8 cellular contexts compared by ENCODE assay signal in the genomic region with DNA sequence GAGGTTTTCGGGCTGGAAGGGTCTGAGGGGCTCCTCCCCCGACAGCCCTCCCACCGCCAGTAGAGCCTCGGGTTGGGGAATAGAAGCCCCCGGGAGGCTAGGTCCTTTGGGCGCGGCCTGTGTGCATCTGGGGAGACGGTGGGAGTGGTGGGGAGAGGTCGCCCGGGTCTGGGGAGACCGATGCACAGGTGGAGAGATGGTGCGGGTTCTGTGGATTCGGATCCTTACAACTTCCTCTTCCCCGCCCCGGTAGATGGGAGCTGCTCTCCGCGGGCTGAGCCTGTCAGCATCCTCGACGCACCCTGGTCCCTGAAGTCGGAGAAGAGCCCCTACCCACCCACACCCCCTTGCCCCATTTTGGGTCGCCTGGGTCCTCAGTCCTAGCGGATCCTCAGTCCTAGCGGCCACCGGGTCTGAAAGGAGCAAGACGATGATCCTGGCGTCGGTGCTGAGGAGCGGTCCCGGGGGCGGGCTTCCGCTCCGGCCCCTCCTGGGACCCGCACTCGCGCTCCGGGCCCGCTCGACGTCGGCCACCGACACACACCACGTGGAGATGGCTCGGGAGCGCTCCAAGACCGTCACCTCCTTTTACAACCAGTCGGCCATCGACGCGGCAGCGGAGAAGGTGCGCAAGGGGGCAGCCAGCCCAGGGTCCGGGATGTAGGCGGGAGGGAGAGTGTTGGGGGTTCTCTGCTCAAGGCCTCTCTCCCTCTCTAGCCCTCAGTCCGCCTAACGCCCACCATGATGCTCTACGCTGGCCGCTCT. TPM values are rescaled to one million over a fixed set of nuclear protein-coding genes. Genes with fewer than 3 reads are reported as not detected.
A peak's percentile ranks its signal among the peaks of the same experiment; 100 is the strongest.
DNase-seq lines count a peak whose midpoint lies in the region; ATAC-seq and TF ChIP-seq lines count a peak whose summit lies in the region.

No MANE protein-coding gene starts in this region.

- intact Hi-C loops in testis (cut with DNase I; ENCODE audit: low total_unique reads), result no loop called here

- no peaks in the 10 kb centered on the region for H3K27me3 Mint-ChIP-seq in T-helper 1 cell treated with Interleukin-12 subunit alpha and Interleukin-12 subunit beta and Interleukin-4 antibody, amounts not matched to agents 30 μg/mL and 1 μg/mL, for 36 hours (ENCODE audit: low read depth)

- H3K9me3 ChIP-seq in testis, result no peaks in the 10 kb centered on the region

- H3K4me3 Mint-ChIP-seq in T-helper 1 cell treated with Interleukin-12 subunit alpha and Interleukin-12 subunit beta and Interleukin-4 antibody, amounts not matched to agents 30 μg/mL and 1 μg/mL, for 36 hours, result peak overlapping the region; percentile 84

- H3K36me3 Mint-ChIP-seq in T-helper 1 cell treated with Interleukin-12 subunit alpha and Interleukin-12 subunit beta and Interleukin-4 antibody, amounts not matched to agents 30 μg/mL and 1 μg/mL, for 36 hours (ENCODE audit: low read depth), result peaks cover 7% of the 10 kb centered on the region

- H3K36me3 ChIP-seq in kidney epithelial cell (ENCODE audit: control insufficient read depth, insufficient read depth, low read length), result peaks cover 2% of the 10 kb centered on the region
- H3K36me3 ChIP-seq in testis (ENCODE audit: low read depth, missing control alignments), result no peaks in the 10 kb centered on the region

- TF ChIP-seq CTCF in kidney epithelial cell (IDR thresholded peaks at IDR 0.05; ENCODE audit: insufficient read depth, low read length, poor library complexity, severe bottlenecking) (no peak), testis (IDR thresholded peaks at IDR 0.05) (no peak), GM13977 (IDR thresholded peaks at IDR 0.05; ENCODE audit: extremely low read depth, insufficient read depth, missing control alignments) (no peak)

- H3K4me3 ChIP-seq in kidney epithelial cell (ENCODE audit: low read depth, low read length) (peak overlapping the region; percentile 98), testis (peak overlapping the region; percentile 80 to 85)

- peak overlapping the region; percentile 78 for H3K27ac ChIP-seq in angular gyrus (ENCODE audit: low read depth, low read length)
- H3K27ac ChIP-seq in testis, result peak overlapping the region; percentile 88 to 93

- no peak for TF ChIP-seq POLR2A in testis (IDR thresholded peaks at IDR 0.05)

- no peaks in the 10 kb centered on the region for H3K27me3 ChIP-seq in kidney epithelial cell (ENCODE audit: control insufficient read depth, insufficient read depth, low read length)
- no peaks in the 10 kb centered on the region for H3K27me3 ChIP-seq in testis

- 30 to 50% methylated on average over 25 to 50 of the region's 57 CpGs for WGBS in testis, 2 donors

- DNase-seq in T-helper 1 cell (no peak), kidney epithelial cell (ENCODE audit: low read depth) (no peak), testis (no peak), C1 segment of cervical spinal cord (lab: John Stamatoyannopoulos, UW) (no peak), GM13977 (ENCODE audit: low spot score) (no peak)

- ATAC-seq in HG02884 (IDR thresholded peaks at IDR 0.05; ENCODE audit: unreplicated experiment), result no peak

- no peaks in the 10 kb centered on the region for H3K9me3 Mint-ChIP-seq in T-helper 1 cell treated with Interleukin-12 subunit alpha and Interleukin-12 subunit beta and Interleukin-4 antibody, amounts not matched to agents 30 μg/mL and 1 μg/mL, for 36 hours

- in situ Hi-C loops in GM13977 (cut with MboI; ENCODE audit: low pct_unique_long_range_greater_than_20kb, low sequenced_read_pairs, unreplicated experiment), result no loop called here

- H3K27ac Mint-ChIP-seq in T-helper 1 cell treated with Interleukin-12 subunit alpha and Interleukin-12 subunit beta and Interleukin-4 antibody, amounts not matched to agents 30 μg/mL and 1 μg/mL, for 36 hours, result no peak overlapping the region

- H3K4me1 ChIP-seq in testis, result peaks cover 31% of the 10 kb centered on the region

- H3K4me1 Mint-ChIP-seq in T-helper 1 cell treated with Interleukin-12 subunit alpha and Interleukin-12 subunit beta and Interleukin-4 antibody, amounts not matched to agents 30 μg/mL and 1 μg/mL, for 36 hours (ENCODE audit: low read depth), result peaks cover 17% of the 10 kb centered on the region

RNA-seq across cellular contexts. Expression of a gene that starts 0.8 kb away (rescaled TPM):
- 50.9 and 59.6 TPM in 2 replicates for total RNA-seq in kidney epithelial cell
- 10 to 100 TPM; 68.8 to 69.1 TPM for total RNA-seq in testis
- polyA plus RNA-seq in testis (ENCODE audit: insufficient read depth, low read depth, low replicate concordance), result 34.5 TPM

RNA-seq across cellular contexts. Expression of a gene that starts 8.5 kb away (rescaled TPM):
- 48.7 and 54.9 TPM in 2 replicates for total RNA-seq in kidney epithelial cell
- 100 to 1,000 TPM in 1 of 2 donors, 10 to 100 TPM in 1; 96.9 to 111 TPM for total RNA-seq in testis
- 86.0 TPM for polyA plus RNA-seq in testis (ENCODE audit: insufficient read depth, low read depth, low replicate concordance)

RNA-seq across cellular contexts. Expression of a gene that starts 14.4 kb away (rescaled TPM):
- total RNA-seq in kidney epithelial cell, result 123 and 139 TPM in 2 replicates
- 100 to 1,000 TPM; 102 to 183 TPM for total RNA-seq in testis
- polyA plus RNA-seq in testis (ENCODE audit: insufficient read depth, low read depth, low replicate concordance), result 102 TPM

RNA-seq across cellular contexts. Expression of a gene that starts 20.2 kb away (rescaled TPM):
- 1.6 and 2.1 TPM in 2 replicates for total RNA-seq in kidney epithelial cell
- total RNA-seq in testis, result 1 to 10 TPM; 2.7 to 6.1 TPM
- 1.1 TPM for polyA plus RNA-seq in testis (ENCODE audit: insufficient read depth, low read depth, low replicate concordance)

RNA-seq across cellular contexts. Expression of a gene that starts 26.6 kb away (rescaled TPM):
- total RNA-seq in kidney epithelial cell (146 and 169 TPM in 2 replicates), testis (under 1 TPM; 0.74 to 0.79 TPM)
- polyA plus RNA-seq in testis (ENCODE audit: insufficient read depth, low read depth, low replicate concordance), result 1.5 TPM
